8 cellular contexts compared by ENCODE assay signal in the genomic region with DNA sequence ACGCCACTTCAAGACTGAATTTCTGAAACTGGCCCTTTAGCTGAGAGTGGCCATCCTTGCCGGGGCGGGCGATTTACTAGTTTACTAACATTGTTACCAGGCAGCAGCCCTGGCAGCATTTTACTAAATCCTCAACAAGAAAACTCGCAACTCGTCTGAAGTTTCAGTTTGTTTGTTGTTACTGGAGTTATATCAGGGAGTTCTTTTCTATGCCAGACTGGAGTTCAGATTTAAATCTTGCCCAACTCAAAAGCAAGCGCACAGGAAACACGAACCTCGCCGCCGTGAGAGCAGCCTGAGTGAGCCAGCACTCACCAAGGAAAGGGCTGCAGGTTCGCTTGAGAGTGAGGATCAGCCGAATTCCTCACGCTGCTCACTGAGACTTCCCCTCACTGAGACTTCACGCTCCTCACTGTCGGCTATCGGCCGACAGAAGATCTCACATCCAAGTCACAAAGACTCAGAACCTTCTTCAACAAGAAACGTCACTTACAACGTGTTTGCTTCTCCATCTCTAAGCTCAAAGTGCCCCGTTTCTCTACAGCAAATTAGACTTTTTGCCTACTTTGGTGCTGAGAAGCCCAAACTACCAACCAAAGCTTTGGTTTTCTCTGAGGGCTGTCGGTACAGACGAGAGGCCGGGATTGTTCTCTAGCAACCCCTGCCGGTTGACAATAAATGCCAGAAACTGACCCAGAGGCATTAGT.
A peak's percentile ranks its signal among the peaks of the same experiment; 100 is the strongest.
DNase-seq lines count a peak whose midpoint lies in the region; ATAC-seq and TF ChIP-seq lines count a peak whose summit lies in the region.

No MANE protein-coding gene starts in this region.

- no peaks in the 10 kb centered on the region for H3K27me3 Mint-ChIP-seq in central memory CD8-positive, alpha-beta T cell

- H3K4me1 Mint-ChIP-seq in central memory CD8-positive, alpha-beta T cell = peaks cover 14% of the 10 kb centered on the region

- H3K36me3 ChIP-seq in BLaER1 (no peaks in the 10 kb centered on the region), HUES48 (ENCODE audit: control insufficient read depth, insufficient read depth, low read length) (no peaks in the 10 kb centered on the region), kidney epithelial cell (ENCODE audit: control insufficient read depth, insufficient read depth, low read length) (no peaks in the 10 kb centered on the region)

- H3K36me3 Mint-ChIP-seq in central memory CD8-positive, alpha-beta T cell (ENCODE audit: insufficient read depth) = peaks cover 2% of the 10 kb centered on the region

- H3K4me3 ChIP-seq in BLaER1 (peak overlapping the region; percentile 43; the same call in 1 of the 2 replicates), HUES48 (ENCODE audit: low read depth, low read length) (peak overlapping the region; percentile 61), kidney epithelial cell (ENCODE audit: low read depth, low read length) (peak overlapping the region; percentile 39)

- H3K27me3 ChIP-seq in BLaER1 (no peaks in the 10 kb centered on the region), HUES48 (ENCODE audit: control insufficient read depth, insufficient read depth, low read length) (peaks cover 6% of the 10 kb centered on the region; the same call in 1 of the 2 replicates), kidney epithelial cell (ENCODE audit: control insufficient read depth, insufficient read depth, low read length) (no peaks in the 10 kb centered on the region)

- H3K27ac ChIP-seq in BLaER1 (no peak overlapping the region), HUES48 (ENCODE audit: low read depth, low read length) (peak overlapping the region; percentile 61)

- peak overlapping the region; percentile 74 for H3K4me3 Mint-ChIP-seq in central memory CD8-positive, alpha-beta T cell

- H3K9ac ChIP-seq in BLaER1 (no peak overlapping the region), HUES48 (ENCODE audit: low read depth, low read length) (peak overlapping the region; percentile 21; the same call in 1 of the 2 replicates)

- peak overlapping the region; percentile 80 for H3K27ac Mint-ChIP-seq in central memory CD8-positive, alpha-beta T cell (ENCODE audit: low read depth)

- H3K4me2 ChIP-seq in BLaER1 = peak overlapping the region; percentile 67

- peak; percentile 27 for DNase-seq in activated CD4-positive, CD25-positive, alpha-beta regulatory T cell treated with anti-CD3 and anti-CD28 coated beads, Interleukin-2, amount 50 U/mL, for 16 hours (ENCODE audit: low read depth, low spot score)
- peak; percentile 16 to 61 for DNase-seq in central memory CD8-positive, alpha-beta T cell (ENCODE audit: low spot score in 2 of 2)
- DNase-seq in kidney epithelial cell (ENCODE audit: low read depth) (peak; percentile 34), NCI-H128 (lab: John Stamatoyannopoulos, UW; ENCODE audit: unreplicated experiment) (no peak)
- DNase-seq in stimulated activated CD4-positive, alpha-beta T cell treated with anti-CD3 and anti-CD28 coated beads, Interleukin-1b, Interleukin-23, amount 100 ng/mL, for 24 hours (ENCODE audit: low read depth in 4 of 4, low spot score in 1 of 4) = peak; percentile 23 to 38 (median 33)

- H3K9me3 Mint-ChIP-seq in central memory CD8-positive, alpha-beta T cell = no peaks in the 10 kb centered on the region

- H4K20me1 ChIP-seq in BLaER1 = no peaks in the 10 kb centered on the region

- no peaks in the 10 kb centered on the region; the same call in 1 of the 2 replicates for H3K9me3 ChIP-seq in BLaER1
- H3K9me3 ChIP-seq in HUES48 (ENCODE audit: control insufficient read depth, insufficient read depth, low read length) = no peaks in the 10 kb centered on the region

- ATAC-seq in GM19395 (IDR thresholded peaks at IDR 0.05; ENCODE audit: unreplicated experiment) = peak; percentile 89
- ATAC-seq in central memory CD8-positive, alpha-beta T cell (replicated peaks; ENCODE audit: extremely low read depth, poor library complexity, severe bottlenecking) = peak; percentile 91

- peaks cover 22% of the 10 kb centered on the region for H3K4me1 ChIP-seq in BLaER1
- H3K4me1 ChIP-seq in HUES48 (ENCODE audit: control insufficient read depth, insufficient read depth, low read length) = peaks cover 29% of the 10 kb centered on the region

- peak; percentile 74 for TF ChIP-seq CTCF in kidney epithelial cell (IDR thresholded peaks at IDR 0.05; ENCODE audit: insufficient read depth, low read length, poor library complexity, severe bottlenecking)
